ENCODE assay signal across 8 cellular contexts in genomic region chr15:75194397-75194796, GRCh38.
"Had no signal": no experiment of that assay in that cellular context is flagged by ENCODE, and none has a peak within 500 bp of the region (broad histone marks: within the 10 kb centered on the region; RNA-seq: fewer than 3 reads in every experiment).

No MANE protein-coding gene starts in this region.

- ATAC-seq: HCT116, K562 had no signal

- DNase-seq: H7, IMR-90, KG1 had no signal

- H3K27ac Mint-ChIP-seq: GM23338 had no signal

- H3K36me3 ChIP-seq: HAP-1 had no signal

- H3K4me3 ChIP-seq: HAP-1, K562 had no signal

- FAIRE-seq: HTR-8/SVneo, K562 had no signal

- H3K4me1 ChIP-seq: HAP-1 had no signal
